ENCODE assay signal across 10 cellular contexts in the genomic region with DNA sequence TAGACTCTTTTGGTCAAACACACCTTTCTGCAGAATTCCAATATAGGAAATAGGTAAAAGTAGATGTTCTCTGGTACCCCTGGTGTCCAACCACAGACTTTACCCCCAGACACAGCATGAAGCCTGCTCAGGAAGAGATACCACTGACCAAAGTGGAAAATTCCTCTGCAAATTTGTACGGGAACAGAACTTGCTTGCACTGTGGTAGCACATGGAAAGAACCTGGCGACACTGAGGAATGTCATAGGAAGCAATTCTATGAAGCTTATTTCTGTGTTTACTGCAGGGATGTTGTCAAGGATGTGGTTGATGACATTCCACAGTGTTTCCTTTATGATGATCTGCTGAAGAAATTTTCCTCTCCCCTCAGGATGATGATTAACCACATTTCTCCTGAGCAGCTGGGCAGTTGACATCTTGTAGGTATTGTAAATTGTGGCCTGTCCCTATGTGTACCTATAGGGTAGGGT. TPM values are rescaled to one million over a fixed set of nuclear protein-coding genes. Genes with fewer than 3 reads are reported as not detected.
DNase-seq lines count a peak whose midpoint lies in the region; ATAC-seq and TF ChIP-seq lines count a peak whose summit lies in the region.
"Had no signal": no experiment of that assay in that cellular context is flagged by ENCODE, and none has a peak within 500 bp of the region (broad histone marks: within the 10 kb centered on the region; RNA-seq: fewer than 3 reads in every experiment).

No MANE protein-coding gene starts in this region.

- no peak overlapping the region for H2AFZ ChIP-seq in PC-9
- no peak overlapping the region for H2AFZ ChIP-seq in fibroblast of lung (ENCODE audit: low read length)
- no peak overlapping the region for H2AFZ ChIP-seq in smooth muscle cell (ENCODE audit: low read depth)

- H3K4me1 ChIP-seq in PC-9 (replicated peaks; ENCODE audit: insufficient read depth): no peaks in the 10 kb centered on the region
- no peaks in the 10 kb centered on the region for H3K4me1 ChIP-seq in fibroblast of lung (ENCODE audit: control insufficient read depth, extremely low read depth, insufficient read depth, low read length)
- no peaks in the 10 kb centered on the region for H3K4me1 ChIP-seq in smooth muscle cell (ENCODE audit: low read depth)

- intact Hi-C loops in PC-9 (cut with micrococcal nuclease; ENCODE audit: unreplicated experiment): no loop called here

- H3K4me2 ChIP-seq in PC-9: no peak overlapping the region
- no peak overlapping the region for H3K4me2 ChIP-seq in fibroblast of lung (ENCODE audit: extremely low read depth, insufficient read depth, low read length)
- no peak overlapping the region for H3K4me2 ChIP-seq in smooth muscle cell

- ATAC-seq in GM21825 (IDR thresholded peaks at IDR 0.05; ENCODE audit: unreplicated experiment): peak; percentile 45
- no peak for ATAC-seq in HG03457 (IDR thresholded peaks at IDR 0.05; ENCODE audit: unreplicated experiment)
- no peak for ATAC-seq in HG02840 (IDR thresholded peaks at IDR 0.05; ENCODE audit: low FRiP score, unreplicated experiment)

- H3K79me2 ChIP-seq in PC-9 (ENCODE audit: low read depth) (no peaks in the 10 kb centered on the region), fibroblast of lung (ENCODE audit: control insufficient read depth, insufficient read depth, low read length) (no peaks in the 10 kb centered on the region), smooth muscle cell (ENCODE audit: low read depth) (no peaks in the 10 kb centered on the region)

- TF ChIP-seq CTCF in PC-9 (conservative IDR thresholded peaks at IDR 0.05) (no peak), fibroblast of lung (conservative IDR thresholded peaks at IDR 0.05 in 1 of 2, IDR thresholded peaks at IDR 0.05 in 1 of 2; ENCODE audit: low read depth in 1 of 2, low read length in 2 of 2) (no peak), smooth muscle cell (IDR thresholded peaks at IDR 0.05; ENCODE audit: borderline replicate concordance, insufficient read depth, poor library complexity, severe bottlenecking) (no peak)

- H4K20me1 ChIP-seq in PC-9 (ENCODE audit: insufficient read depth) (no peaks in the 10 kb centered on the region), fibroblast of lung (ENCODE audit: control insufficient read depth, extremely low read depth, insufficient read depth, low read length) (no peaks in the 10 kb centered on the region), smooth muscle cell (ENCODE audit: low read depth) (no peaks in the 10 kb centered on the region)

- no TSS peak for BruUV-seq in PC-9 (replicated peaks; lab: Mats Ljungman, UMichigan)

- no peaks in the 10 kb centered on the region for H3K36me3 ChIP-seq in PC-9 (ENCODE audit: low read depth)
- no peaks in the 10 kb centered on the region for H3K36me3 ChIP-seq in fibroblast of lung (ENCODE audit: control insufficient read depth, insufficient read depth, low read length)
- no peaks in the 10 kb centered on the region for H3K36me3 ChIP-seq in smooth muscle cell (ENCODE audit: low read depth)

- H3K9ac ChIP-seq in fibroblast of lung (ENCODE audit: insufficient read depth, low read length) (no peak overlapping the region), smooth muscle cell (ENCODE audit: low read depth) (peak overlapping the region; percentile 60)

- H3K9me3 ChIP-seq in PC-9 (ENCODE audit: insufficient read depth, low read depth) (no peaks in the 10 kb centered on the region), fibroblast of lung (ENCODE audit: control insufficient read depth, insufficient read depth, low read depth, low read length) (no peaks in the 10 kb centered on the region), smooth muscle cell (replicated peaks; ENCODE audit: low read depth) (no peaks in the 10 kb centered on the region)

- no peaks in the 10 kb centered on the region for H3K9me2 ChIP-seq in PC-9 (ENCODE audit: insufficient read depth)

- H3K27ac ChIP-seq in PC-9: 0 out of 2 replicates have a peak overlapping the region, but pooled peaks have one; percentile 26
- no peak overlapping the region for H3K27ac ChIP-seq in fibroblast of lung (ENCODE audit: insufficient read depth, low read length)
- H3K27ac ChIP-seq in smooth muscle cell (ENCODE audit: low read depth): peak overlapping the region; percentile 65

- CTCF ChIA-PET in PC-9 (lab: Charles Lee): no interaction called here

- H3F3A ChIP-seq in PC-9 (ENCODE audit: insufficient read depth, low read depth) (no peaks in the 10 kb centered on the region), smooth muscle cell (ENCODE audit: low read depth) (no peaks in the 10 kb centered on the region)

- H3K27me3 ChIP-seq in PC-9 (ENCODE audit: insufficient read depth, low read depth) (no peaks in the 10 kb centered on the region), fibroblast of lung (ENCODE audit: control insufficient read depth, insufficient read depth, low read length) (no peaks in the 10 kb centered on the region), smooth muscle cell (ENCODE audit: low read depth) (no peaks in the 10 kb centered on the region)

- H3K4me3 ChIP-seq in PC-9: no peak overlapping the region
- no peak overlapping the region for H3K4me3 ChIP-seq in fibroblast of lung (replicated peaks in 1 of 4; ENCODE audit: control extremely low read depth in 1 of 4, insufficient read depth in 1 of 4, low read depth in 3 of 4, low read length in 4 of 4)
- H3K4me3 ChIP-seq in smooth muscle cell: no peak overlapping the region

- 36% methylated on average over 2 of the region's 2 CpGs for WGBS in smooth muscle cell (ENCODE audit: low lambda C conversion rate)

- DNase-seq in PC-9: peak in 1 of 2 experiments; percentile 74
- DNase-seq in fibroblast of lung (ENCODE audit: low read depth in 2 of 2): peak; percentile 39 to 42
- no peak for DNase-seq in smooth muscle cell (lab: John Stamatoyannopoulos, UW; ENCODE audit: unreplicated experiment)
- no peak for DNase-seq in NCI-H524 (lab: John Stamatoyannopoulos, UW)
- no peak for DNase-seq in DMS153 (lab: John Stamatoyannopoulos, UW)
- DNase-seq: effector CD4-positive, alpha-beta T cell; islet precursor cell had no signal

- POLR2A ChIA-PET in PC-9 (lab: Charles Lee; ENCODE audit: unreplicated experiment): no interaction called here

RNA-seq across cellular contexts. Expression of a gene that starts 48.9 kb away (rescaled TPM):
- total RNA-seq in PC-9 (2021): not detected in 2 replicates
- total RNA-seq in fibroblast of lung: not detected in 2 replicates
- not detected in 2 replicates for polyA plus RNA-seq in fibroblast of lung
- not detected in 2 replicates for polyA plus RNA-seq in fibroblast of lung (2012)
- not detected in 2 replicates for polyA minus RNA-seq in fibroblast of lung (ENCODE audit: low replicate concordance)
- total RNA-seq in smooth muscle cell: not detected in 2 replicates
- polyA plus RNA-seq in smooth muscle cell: not detected in 2 replicates

Comparison
In these comparisons a context has a peak if more than half of its experiments do, and no peak if none do; other contexts are left out.
1. DNase-seq: peak in fibroblast of lung (2 of 2); none in smooth muscle cell (single experiment), NCI-H524 (0 of 2) and DMS153 (single experiment).